ENCODE assay signal across 1 cellular context in genomic region chr9:134219721-134220060, GRCh38.
TF ChIP-seq lines count a peak whose summit lies in the region.

No MANE protein-coding gene starts in this region.

TF ChIP-seq in K562, 482 proteins besides CTCF, POLR2A, EP300 and RAD21:
- 0 out of 2 replicates have a peak, but pooled peaks have one; percentile 55 for TF ChIP-seq ZBTB9 (CRISPR knock-in tag; IDR thresholded peaks at IDR 0.05)
- no peak for TF ChIP-seq ZNF12 (CRISPR knock-in tag; IDR thresholded peaks at IDR 0.05)
